ENCODE assay signal across 8 cellular contexts in genomic region chr20:50790651-50791277, GRCh38. TPM values are rescaled to one million over a fixed set of nuclear protein-coding genes. Genes with fewer than 3 reads are reported as not detected.
DNase-seq lines count a peak whose midpoint lies in the region; ATAC-seq and TF ChIP-seq lines count a peak whose summit lies in the region.

No MANE protein-coding gene starts in this region.

- H3K9me3 Mint-ChIP-seq in nephron, result no peaks in the 10 kb centered on the region

- H3K9ac ChIP-seq in HUES48 (ENCODE audit: low read depth, low read length), result peak overlapping the region; percentile 41

- POLR2A ChIA-PET in Panc1 (lab: Charles Lee), result interaction anchor here (0.5 to 0.6 kb wide), 2 partner anchors 66 to 67 kb away, joined by 3 to 8 read pairs; no protein-coding TSS in a partner anchor

- ATAC-seq in GM21367 (IDR thresholded peaks at IDR 0.05; ENCODE audit: unreplicated experiment) (peak; percentile 44), Panc1 (peak; percentile 82)
- ATAC-seq in stimulated activated naive CD8-positive, alpha-beta T cell treated with anti-CD3 and anti-CD28 coated beads, Interleukin-15, Interleukin-2, amounts not matched to agents 100 U/mL and 50 U/mL, for 24 hours, result peak; percentile 86

- intact Hi-C loops in Panc1 (cut with micrococcal nuclease; ENCODE audit: unreplicated experiment), result loop anchor here (5.0 kb wide), 1 partner anchor 142 kb away; the partner anchor contains the start of gene ADNP

- H3K36me3 Mint-ChIP-seq in nephron (ENCODE audit: low read depth), result no peaks in the 10 kb centered on the region

- peaks cover 10% of the 10 kb centered on the region for H3K4me1 ChIP-seq in HUES48 (ENCODE audit: control insufficient read depth, insufficient read depth, low read length)
- peaks cover 58% of the 10 kb centered on the region for H3K4me1 ChIP-seq in Panc1 (ENCODE audit: control insufficient read depth, insufficient read depth, low read length)

- H3K4me3 Mint-ChIP-seq in nephron, result peak overlapping the region in 1 of 3 experiments; percentile 46

- in situ Hi-C loops in Panc1 (cut with HindIII; ENCODE audit: low pct_unique_long_range_greater_than_20kb, low sequenced_read_pairs), result no loop called here

- DNase-seq in DMS 273 (lab: John Stamatoyannopoulos, UW; ENCODE audit: unreplicated experiment), result peak; percentile 94
- DNase-seq in Panc1 (ENCODE audit: low read depth, low spot score), result peak; percentile 69
- peak; percentile 62 to 67 for DNase-seq in activated T-helper 1 cell treated with anti-CD3 and anti-CD28 coated beads, Interleukin-2, amount 50 U/mL, for 16 hours (ENCODE audit: low read depth in 1 of 2, low spot score in 1 of 2)
- peak; percentile 87 for DNase-seq in fibroblast of mammary gland (ENCODE audit: low read depth)
- peak; percentile 87 for DNase-seq in stimulated activated naive CD8-positive, alpha-beta T cell treated with anti-CD3 and anti-CD28 coated beads, Interleukin-15, Interleukin-2, amounts not matched to agents 100 U/mL and 50 U/mL, for 24 hours

- H3K4me3 ChIP-seq in HUES48 (ENCODE audit: low read depth, low read length) (no peak overlapping the region), Panc1 (ENCODE audit: low read depth in 2 of 2, low read length in 2 of 2) (no peak overlapping the region), fibroblast of mammary gland (ENCODE audit: control insufficient read depth, low read depth, low read length) (no peak overlapping the region)

- H3K27ac ChIP-seq in HUES48 (ENCODE audit: low read depth, low read length) (peak overlapping the region; percentile 70), Panc1 (ENCODE audit: low read length) (peak overlapping the region; percentile 99)

- H3K36me3 ChIP-seq in HUES48 (ENCODE audit: control insufficient read depth, insufficient read depth, low read length) (no peaks in the 10 kb centered on the region), Panc1 (ENCODE audit: control insufficient read depth, insufficient read depth, low read length) (no peaks in the 10 kb centered on the region)

- H3K27ac Mint-ChIP-seq in nephron, result peak overlapping the region; percentile 95 to 97 (median 97)

- no peaks in the 10 kb centered on the region for H3K9me3 ChIP-seq in HUES48 (ENCODE audit: control insufficient read depth, insufficient read depth, low read length)
- no peaks in the 10 kb centered on the region for H3K9me3 ChIP-seq in Panc1 (ENCODE audit: control insufficient read depth, insufficient read depth, low read depth, low read length)

- peaks cover 42% of the 10 kb centered on the region for H3K4me1 Mint-ChIP-seq in nephron

- H3K27me3 Mint-ChIP-seq in nephron (ENCODE audit: low read depth), result peaks cover 3% of the 10 kb centered on the region

- H3K27me3 ChIP-seq in HUES48 (ENCODE audit: control insufficient read depth, insufficient read depth, low read length) (no peaks in the 10 kb centered on the region), Panc1 (ENCODE audit: control insufficient read depth, insufficient read depth, low read length) (no peaks in the 10 kb centered on the region)

- BruUV-seq in Panc1 (replicated peaks; lab: Mats Ljungman, UMichigan), result no TSS peak

- TF ChIP-seq CTCF in Panc1 (IDR thresholded peaks at IDR 0.05) (peak; percentile 95), fibroblast of mammary gland (conservative IDR thresholded peaks at IDR 0.05; ENCODE audit: control insufficient read depth, insufficient read depth, low read depth, low read length) (peak; percentile 68), nephron (IDR thresholded peaks at IDR 0.05; ENCODE audit: unreplicated experiment in 3 of 3) (peak; percentile 78 to 82 (median 82))

- CTCF ChIA-PET in Panc1 (lab: Charles Lee), result interaction anchor here (0.6 to 1.1 kb wide), 2 partner anchors 45 to 130 kb away, joined by 3 to 4 read pairs; no protein-coding TSS in a partner anchor

RNA-seq across cellular contexts. Expression of gene BCAS4, which starts 4.1 kb away (rescaled TPM):
- total RNA-seq in Panc1 (2021; ENCODE audit: unreplicated experiment), result 34.8 TPM
- polyA plus RNA-seq in Panc1 (2012; ENCODE audit: insufficient read length), result 76.6 TPM

RNA-seq across cellular contexts. Expression of gene PARD6B, which starts 59.4 kb away (rescaled TPM):
- total RNA-seq in Panc1 (2021; ENCODE audit: unreplicated experiment), result 132 TPM
- polyA plus RNA-seq in Panc1 (2012; ENCODE audit: insufficient read length), result 11.2 TPM
